18 cellular contexts compared by ENCODE assay signal in genomic region chr5:98865690-98866089, GRCh38.
"Had no signal": no experiment of that assay in that cellular context is flagged by ENCODE, and none has a peak within 500 bp of the region (broad histone marks: within the 10 kb centered on the region; RNA-seq: fewer than 3 reads in every experiment).

No MANE protein-coding gene starts in this region.

- H3K36me3 ChIP-seq: breast epithelium had no signal

- H3K9me3 Mint-ChIP-seq: activated naive CD8-positive, alpha-beta T cell treated with anti-CD3 and anti-CD28 coated beads, Interleukin-2, amount 50 U/mL, for 24 hours; activated T-helper 17 cell treated with anti-CD3 and anti-CD28 coated beads, Interleukin-2, amount 50 U/mL, for 72 hours; immature natural killer cell; neural crest cell; stimulated activated memory B cell treated with anti-CD40 and anti-IgM and Interleukin-4, amounts not matched to agents 10 μg/mL and 1 μg/mL and 100 μg/mL, for 72 hours had no signal

- DNase-seq: activated CD4-positive, alpha-beta T cell treated with anti-CD3 and anti-CD28 coated beads, Interleukin-2, amount 50 U/mL, for 48 hours; activated naive CD4-positive, alpha-beta T cell; activated naive CD8-positive, alpha-beta T cell treated with anti-CD3 and anti-CD28 coated beads, Interleukin-2, amount 50 U/mL, for 24 hours; activated T-cell treated with anti-CD3 and anti-CD28 coated beads for 4 hours; anterior cingulate cortex; heart right ventricle; immature natural killer cell; stimulated activated CD4-positive, alpha-beta T cell treated with anti-CD3 and anti-CD28 coated beads, Interleukin-4, amount 100 ng/mL, for 24 hours; T-helper 2 cell; upper lobe of right lung; WERI-Rb-1 had no signal

- H3K4me1 Mint-ChIP-seq: activated naive CD8-positive, alpha-beta T cell treated with anti-CD3 and anti-CD28 coated beads, Interleukin-2, amount 50 U/mL, for 24 hours; activated T-helper 17 cell treated with anti-CD3 and anti-CD28 coated beads, Interleukin-2, amount 50 U/mL, for 72 hours; immature natural killer cell; neural crest cell; stimulated activated memory B cell treated with anti-CD40 and anti-IgM and Interleukin-4, amounts not matched to agents 10 μg/mL and 1 μg/mL and 100 μg/mL, for 72 hours had no signal

- H3K27ac ChIP-seq: breast epithelium, coronary artery, heart right ventricle, upper lobe of right lung, WERI-Rb-1 had no signal

- H3K4me2 ChIP-seq: smooth muscle cell had no signal

- H3K4me3 Mint-ChIP-seq: activated naive CD8-positive, alpha-beta T cell treated with anti-CD3 and anti-CD28 coated beads, Interleukin-2, amount 50 U/mL, for 24 hours; activated T-helper 17 cell treated with anti-CD3 and anti-CD28 coated beads, Interleukin-2, amount 50 U/mL, for 72 hours; immature natural killer cell; neural crest cell; stimulated activated memory B cell treated with anti-CD40 and anti-IgM and Interleukin-4, amounts not matched to agents 10 μg/mL and 1 μg/mL and 100 μg/mL, for 72 hours had no signal

- H3K4me3 ChIP-seq: breast epithelium, coronary artery, heart right ventricle, smooth muscle cell, upper lobe of right lung had no signal

- H3K27me3 Mint-ChIP-seq: activated naive CD8-positive, alpha-beta T cell treated with anti-CD3 and anti-CD28 coated beads, Interleukin-2, amount 50 U/mL, for 24 hours; activated T-helper 17 cell treated with anti-CD3 and anti-CD28 coated beads, Interleukin-2, amount 50 U/mL, for 72 hours; stimulated activated memory B cell treated with anti-CD40 and anti-IgM and Interleukin-4, amounts not matched to agents 10 μg/mL and 1 μg/mL and 100 μg/mL, for 72 hours had no signal

- H3K9me3 ChIP-seq: breast epithelium, heart right ventricle, upper lobe of right lung had no signal

- ATAC-seq: activated naive CD8-positive, alpha-beta T cell treated with anti-CD3 and anti-CD28 coated beads, Interleukin-2, amount 50 U/mL, for 24 hours; activated T-helper 17 cell treated with anti-CD3 and anti-CD28 coated beads, Interleukin-2, amount 50 U/mL, for 72 hours; heart right ventricle; sciatic nerve; stimulated activated memory B cell treated with anti-CD40 and anti-IgM and Interleukin-4, amounts not matched to agents 10 μg/mL and 1 μg/mL and 100 μg/mL, for 72 hours; upper lobe of right lung had no signal

- H3K27ac Mint-ChIP-seq: activated T-helper 17 cell treated with anti-CD3 and anti-CD28 coated beads, Interleukin-2, amount 50 U/mL, for 72 hours; stimulated activated memory B cell treated with anti-CD40 and anti-IgM and Interleukin-4, amounts not matched to agents 10 μg/mL and 1 μg/mL and 100 μg/mL, for 72 hours had no signal

- H3K4me1 ChIP-seq: breast epithelium, heart right ventricle, upper lobe of right lung had no signal

- H3K27me3 ChIP-seq: breast epithelium, heart right ventricle, upper lobe of right lung had no signal
